Comparison of ENCODE assay signal across 35 cellular contexts in genomic region chr10:115662424-115662823, GRCh38.
"Had no signal": no experiment of that assay in that cellular context is flagged by ENCODE, and none has a peak within 500 bp of the region (broad histone marks: within the 10 kb centered on the region; RNA-seq: fewer than 3 reads in every experiment).

No MANE protein-coding gene starts in this region.

- H3K27ac Mint-ChIP-seq: activated B cell treated with CpG ODN at 0.5 μM for 24 hours; activated CD4-positive, alpha-beta memory T cell treated with anti-CD3 and anti-CD28 coated beads, Interleukin-2, amount 10 ng/mL, durations not matched to agents 7 days and 5 days; activated CD4-positive, alpha-beta T cell treated with anti-CD3 and anti-CD28 coated beads for 36 hours; activated CD4-positive, alpha-beta T cell treated with anti-CD3 and anti-CD28 coated beads, Interleukin-2, amount 10 ng/mL, durations not matched to agents 7 days and 5 days; activated CD8-positive, alpha-beta memory T cell treated with anti-CD3 and anti-CD28 coated beads, Interleukin-2, amount 10 ng/mL, durations not matched to agents 7 days and 5 days; activated CD8-positive, alpha-beta T cell treated with anti-CD3 and anti-CD28 coated beads, Interleukin-2, amount 10 ng/mL, durations not matched to agents 7 days and 5 days; activated naive CD4-positive, alpha-beta T cell treated with anti-CD3 and anti-CD28 coated beads for 36 hours; activated naive CD4-positive, alpha-beta T cell treated with anti-CD3 and anti-CD28 coated beads, Interleukin-2, amount 50 U/mL, for 72 hours; activated naive CD8-positive, alpha-beta T cell treated with anti-CD3 and anti-CD28 coated beads for 36 hours; activated T-cell treated with anti-CD3 and anti-CD28 coated beads, Interleukin-2, amount 50 U/mL, for 24 hours; T-helper 1 cell treated with Interleukin-12 subunit alpha and Interleukin-12 subunit beta and Interleukin-4 antibody, amounts not matched to agents 30 μg/mL and 1 μg/mL, for 36 hours; T-helper 2 cell treated with Interferon-gamma antibody and Interleukin-4, amounts not matched to agents 5 μg/mL and 100 μg/mL, for 36 hours had no signal

- H3K4me3 Mint-ChIP-seq: activated B cell treated with CpG ODN at 0.5 μM for 24 hours; activated CD4-positive, alpha-beta memory T cell treated with anti-CD3 and anti-CD28 coated beads, Interleukin-2, amount 10 ng/mL, durations not matched to agents 7 days and 5 days; activated CD4-positive, alpha-beta T cell treated with anti-CD3 and anti-CD28 coated beads for 36 hours; activated CD4-positive, alpha-beta T cell treated with anti-CD3 and anti-CD28 coated beads, Interleukin-2, amount 10 ng/mL, durations not matched to agents 7 days and 5 days; activated CD8-positive, alpha-beta memory T cell treated with anti-CD3 and anti-CD28 coated beads, Interleukin-2, amount 10 ng/mL, durations not matched to agents 7 days and 5 days; activated CD8-positive, alpha-beta T cell treated with anti-CD3 and anti-CD28 coated beads, Interleukin-2, amount 10 ng/mL, durations not matched to agents 7 days and 5 days; activated naive CD4-positive, alpha-beta T cell treated with anti-CD3 and anti-CD28 coated beads for 36 hours; activated naive CD8-positive, alpha-beta T cell treated with anti-CD3 and anti-CD28 coated beads for 36 hours; activated T-cell treated with anti-CD3 and anti-CD28 coated beads, Interleukin-2, amount 50 U/mL, for 24 hours; T-helper 1 cell treated with Interleukin-12 subunit alpha and Interleukin-12 subunit beta and Interleukin-4 antibody, amounts not matched to agents 30 μg/mL and 1 μg/mL, for 36 hours; T-helper 2 cell treated with Interferon-gamma antibody and Interleukin-4, amounts not matched to agents 5 μg/mL and 100 μg/mL, for 36 hours had no signal

- FAIRE-seq: astrocyte, TTC549 had no signal

- H3K27me3 Mint-ChIP-seq: activated B cell treated with CpG ODN at 0.5 μM for 24 hours; activated CD4-positive, alpha-beta memory T cell treated with anti-CD3 and anti-CD28 coated beads, Interleukin-2, amount 10 ng/mL, durations not matched to agents 7 days and 5 days; activated CD4-positive, alpha-beta T cell treated with anti-CD3 and anti-CD28 coated beads for 36 hours; activated CD4-positive, alpha-beta T cell treated with anti-CD3 and anti-CD28 coated beads, Interleukin-2, amount 10 ng/mL, durations not matched to agents 7 days and 5 days; activated CD8-positive, alpha-beta memory T cell treated with anti-CD3 and anti-CD28 coated beads, Interleukin-2, amount 10 ng/mL, durations not matched to agents 7 days and 5 days; activated naive CD8-positive, alpha-beta T cell treated with anti-CD3 and anti-CD28 coated beads for 36 hours; activated T-cell treated with anti-CD3 and anti-CD28 coated beads, Interleukin-2, amount 50 U/mL, for 24 hours had no signal

- H3K27ac ChIP-seq: adrenal gland, body of pancreas, brain microvascular endothelial cell, breast epithelium, VCaP had no signal

- H3K9me3 ChIP-seq: adrenal gland, body of pancreas, breast epithelium had no signal

- ATAC-seq: activated CD4-positive, alpha-beta T cell treated with anti-CD3 and anti-CD28 coated beads for 36 hours; activated CD8-positive, alpha-beta memory T cell treated with anti-CD3 and anti-CD28 coated beads, Interleukin-2, amount 10 ng/mL, durations not matched to agents 7 days and 5 days; activated CD8-positive, alpha-beta T cell treated with anti-CD3 and anti-CD28 coated beads, Interleukin-2, amount 10 ng/mL, durations not matched to agents 7 days and 5 days; activated naive CD4-positive, alpha-beta T cell treated with anti-CD3 and anti-CD28 coated beads, Interleukin-2, amount 50 U/mL, for 72 hours; body of pancreas had no signal

- H3K4me1 ChIP-seq: adrenal gland, body of pancreas, breast epithelium had no signal

- H3K4me3 ChIP-seq: adrenal gland, body of pancreas, breast epithelium had no signal

- H3K27me3 ChIP-seq: adrenal gland, body of pancreas, brain microvascular endothelial cell, breast epithelium had no signal

- H3K36me3 Mint-ChIP-seq: activated CD8-positive, alpha-beta memory T cell treated with anti-CD3 and anti-CD28 coated beads, Interleukin-2, amount 10 ng/mL, durations not matched to agents 7 days and 5 days; activated naive CD4-positive, alpha-beta T cell treated with anti-CD3 and anti-CD28 coated beads, Interleukin-2, amount 50 U/mL, for 72 hours; activated naive CD8-positive, alpha-beta T cell treated with anti-CD3 and anti-CD28 coated beads for 36 hours had no signal

- DNase-seq: activated B cell treated with CpG ODN at 0.5 μM for 24 hours; activated CD4-positive, alpha-beta memory T cell treated with anti-CD3 and anti-CD28 coated beads, Interleukin-2, amount 10 ng/mL, durations not matched to agents 7 days and 5 days; activated CD4-positive, alpha-beta T cell treated with anti-CD3 and anti-CD28 coated beads for 1 hour; activated CD4-positive, alpha-beta T cell treated with anti-CD3 and anti-CD28 coated beads for 36 hours; activated CD4-positive, alpha-beta T cell treated with anti-CD3 and anti-CD28 coated beads for 48 hours; activated CD4-positive, alpha-beta T cell treated with anti-CD3 and anti-CD28 coated beads, Interleukin-2, amount 10 ng/mL, durations not matched to agents 7 days and 5 days; activated CD4-positive, alpha-beta T cell treated with anti-CD3 and anti-CD28 coated beads, Interleukin-2, amount 50 U/mL, for 48 hours; activated CD8-positive, alpha-beta memory T cell treated with anti-CD3 and anti-CD28 coated beads for 24 hours; activated CD8-positive, alpha-beta memory T cell treated with anti-CD3 and anti-CD28 coated beads, Interleukin-2, amount 10 ng/mL, durations not matched to agents 7 days and 5 days; activated CD8-positive, alpha-beta memory T cell treated with anti-CD3 and anti-CD28 coated beads, Interleukin-2, amount 50 U/mL, for 48 hours; activated CD8-positive, alpha-beta T cell treated with anti-CD3 and anti-CD28 coated beads, Interleukin-2, amount 10 ng/mL, durations not matched to agents 7 days and 5 days; activated effector memory CD4-positive, alpha-beta T cell treated with anti-CD3 and anti-CD28 coated beads, Interleukin-2, amount 50 U/mL, for 16 hours; activated gamma-delta T cell treated with Interleukin-2 at 50 U/mL for 16 hours; activated naive CD4-positive, alpha-beta T cell; activated naive CD4-positive, alpha-beta T cell treated with anti-CD3 and anti-CD28 coated beads for 36 hours; activated naive CD4-positive, alpha-beta T cell treated with anti-CD3 and anti-CD28 coated beads, Interleukin-2, amount 50 U/mL, for 16 hours; activated naive CD8-positive, alpha-beta T cell treated with anti-CD3 and anti-CD28 coated beads for 36 hours; activated T-cell treated with anti-CD3 and anti-CD28 coated beads, Interleukin-2, amount 50 U/mL, for 24 hours; activated T-cell treated with anti-CD3 and anti-CD28 coated beads, Interleukin-2, amount 50 U/mL, for 48 hours; adrenal gland; amniotic stem cell; aorta; body of pancreas; brain microvascular endothelial cell; central memory CD4-positive, alpha-beta T cell; T-helper 1 cell; T-helper 2 cell; T-helper 9 cell had no signal

- H3K4me1 Mint-ChIP-seq: activated B cell treated with CpG ODN at 0.5 μM for 24 hours; activated CD4-positive, alpha-beta memory T cell treated with anti-CD3 and anti-CD28 coated beads, Interleukin-2, amount 10 ng/mL, durations not matched to agents 7 days and 5 days; activated CD4-positive, alpha-beta T cell treated with anti-CD3 and anti-CD28 coated beads for 36 hours; activated CD4-positive, alpha-beta T cell treated with anti-CD3 and anti-CD28 coated beads, Interleukin-2, amount 10 ng/mL, durations not matched to agents 7 days and 5 days; activated CD8-positive, alpha-beta memory T cell treated with anti-CD3 and anti-CD28 coated beads, Interleukin-2, amount 10 ng/mL, durations not matched to agents 7 days and 5 days; activated naive CD8-positive, alpha-beta T cell treated with anti-CD3 and anti-CD28 coated beads for 36 hours had no signal

- H3K9me3 Mint-ChIP-seq: activated CD4-positive, alpha-beta T cell treated with anti-CD3 and anti-CD28 coated beads, Interleukin-2, amount 10 ng/mL, durations not matched to agents 7 days and 5 days; activated naive CD8-positive, alpha-beta T cell treated with anti-CD3 and anti-CD28 coated beads for 36 hours; activated T-cell treated with anti-CD3 and anti-CD28 coated beads, Interleukin-2, amount 50 U/mL, for 24 hours; T-helper 1 cell treated with Interleukin-12 subunit alpha and Interleukin-12 subunit beta and Interleukin-4 antibody, amounts not matched to agents 30 μg/mL and 1 μg/mL, for 36 hours; T-helper 2 cell treated with Interferon-gamma antibody and Interleukin-4, amounts not matched to agents 5 μg/mL and 100 μg/mL, for 36 hours had no signal

- H3K36me3 ChIP-seq: adrenal gland, brain microvascular endothelial cell, breast epithelium had no signal
